In genomic region chr1:966135-966602, GRCh38 we compare ENCODE assay signal across 7 cellular contexts.
DNase-seq lines count a peak whose midpoint lies in the region; ATAC-seq and TF ChIP-seq lines count a peak whose summit lies in the region.

PLEKHN1 (plus strand) TSS chr1:966482; CDS start chr1:966532, 50 bp downstream.

- no peak for TF ChIP-seq CTCF in WERI-Rb-1 (IDR thresholded peaks at IDR 0.05; ENCODE audit: low read depth, low read length)
- no peak for TF ChIP-seq CTCF in foreskin fibroblast (IDR thresholded peaks at IDR 0.05; ENCODE audit: low read depth, low read length)
- no peak for TF ChIP-seq CTCF in parathyroid adenoma (IDR thresholded peaks at IDR 0.05)

- H3K79me2 ChIP-seq in parathyroid adenoma, result no peaks in the 10 kb centered on the region

- H3K27ac ChIP-seq in WERI-Rb-1 (no peak within 1 kb of the TSS), parathyroid adenoma (no peak within 1 kb of the TSS)

- H3K27me3 ChIP-seq in WERI-Rb-1 (ENCODE audit: insufficient read depth, low read depth, severe bottlenecking), result no peaks in the 10 kb centered on the region
- no peaks in the 10 kb centered on the region for H3K27me3 ChIP-seq in parathyroid adenoma (ENCODE audit: control insufficient read depth, insufficient read depth, low read length)

- peak within 1 kb of the TSS; percentile 40 for H3K4me3 ChIP-seq in WERI-Rb-1 (ENCODE audit: low read depth, low read length)
- peak within 1 kb of the TSS; percentile 66 to 71 for H3K4me3 ChIP-seq in foreskin fibroblast (ENCODE audit: low read depth in 1 of 2, low read length in 2 of 2)
- H3K4me3 ChIP-seq in parathyroid adenoma (ENCODE audit: low read depth, low read length), result peak within 1 kb of the TSS; percentile 67

- ATAC-seq in GM18505 (IDR thresholded peaks at IDR 0.05; ENCODE audit: unreplicated experiment) (peak; percentile 28), HG03108 (IDR thresholded peaks at IDR 0.05; ENCODE audit: unreplicated experiment) (peak; percentile 33)

- no peak for DNase-seq in WERI-Rb-1
- peak; percentile 36 to 76 for DNase-seq in foreskin fibroblast
- DNase-seq in NCI-H2196 (lab: John Stamatoyannopoulos, UW; ENCODE audit: unreplicated experiment), result no peak
- DNase-seq in NCI-H1092 (lab: John Stamatoyannopoulos, UW), result no peak

- H3K9me3 ChIP-seq in WERI-Rb-1 (ENCODE audit: severe bottlenecking) (no peaks in the 10 kb centered on the region), parathyroid adenoma (ENCODE audit: control insufficient read depth, low read length) (no peaks in the 10 kb centered on the region)

- peak within 1 kb of the TSS; percentile 96 for H3K4me2 ChIP-seq in parathyroid adenoma (ENCODE audit: low read length)

- H3K9ac ChIP-seq in parathyroid adenoma, result no peak within 1 kb of the TSS

- no peak for TF ChIP-seq POLR2A in GM18505 (IDR thresholded peaks at IDR 0.05; ENCODE audit: borderline replicate concordance, extremely low read depth, insufficient read depth, insufficient read length)

- H3K36me3 ChIP-seq in WERI-Rb-1, result peaks cover 29% of the 10 kb centered on the region
- H3K36me3 ChIP-seq in parathyroid adenoma (ENCODE audit: control insufficient read depth, insufficient read depth, low read length), result no peaks in the 10 kb centered on the region

- no peaks in the 10 kb centered on the region for H3K4me1 ChIP-seq in parathyroid adenoma

- peak within 1 kb of the TSS; percentile 88 for H2AFZ ChIP-seq in parathyroid adenoma

Comparison
In these comparisons a context has a peak if more than half of its experiments do, and no peak if none do; other contexts are left out.
1. DNase-seq: peak in foreskin fibroblast (2 of 2); none in WERI-Rb-1 (single experiment), NCI-H2196 (single experiment) and NCI-H1092 (single experiment).
2. Peak in every context shown above with its lines, with median percentiles within 50 percentile points of each other: H3K4me3 ChIP-seq.